Comparison of ENCODE assay signal across 13 cellular contexts in genomic region chr17:80287806-80288579, GRCh38. TPM values are rescaled to one million over a fixed set of nuclear protein-coding genes. Genes with fewer than 3 reads are reported as not detected.
A peak's percentile ranks its signal among the peaks of the same experiment; 100 is the strongest.
DNase-seq lines count a peak whose midpoint lies in the region; ATAC-seq and TF ChIP-seq lines count a peak whose summit lies in the region.
"Had no signal": no experiment of that assay in that cellular context is flagged by ENCODE, and none has a peak within 500 bp of the region (broad histone marks: within the 10 kb centered on the region; RNA-seq: fewer than 3 reads in every experiment).

No MANE protein-coding gene starts in this region.

- no peaks in the 10 kb centered on the region for H3K27me3 Mint-ChIP-seq in activated naive CD8-positive, alpha-beta T cell
- H3K27me3 Mint-ChIP-seq in activated naive CD8-positive, alpha-beta T cell treated with anti-CD3 and anti-CD28 coated beads for 36 hours: no peaks in the 10 kb centered on the region
- H3K27me3 Mint-ChIP-seq in T-helper 17 cell (no peaks in the 10 kb centered on the region), immature natural killer cell (ENCODE audit: low read depth in 3 of 3) (peaks cover 0 to 1% (median 0%) of the 10 kb centered on the region in 3 donors)

- no peaks in the 10 kb centered on the region for H3K9me3 ChIP-seq in T-helper 17 cell (ENCODE audit: control insufficient read depth, low read length, poor library complexity, severe bottlenecking)

- peaks cover 10% of the 10 kb centered on the region for H3K4me1 Mint-ChIP-seq in activated naive CD8-positive, alpha-beta T cell (ENCODE audit: low read depth)
- H3K4me1 Mint-ChIP-seq in activated naive CD8-positive, alpha-beta T cell treated with anti-CD3 and anti-CD28 coated beads for 36 hours: peaks cover 18% of the 10 kb centered on the region
- H3K4me1 Mint-ChIP-seq in T-helper 17 cell (peaks cover 5% of the 10 kb centered on the region), immature natural killer cell (peaks cover 18% of the 10 kb centered on the region in 2 donors)

- no peak for TF ChIP-seq CTCF in GM10248 (IDR thresholded peaks at IDR 0.05; ENCODE audit: control extremely low read depth, extremely low read depth, low read depth, missing control alignments)

- peak overlapping the region; percentile 72 for H3K27ac Mint-ChIP-seq in activated naive CD8-positive, alpha-beta T cell
- no peak overlapping the region for H3K27ac Mint-ChIP-seq in activated naive CD8-positive, alpha-beta T cell treated with anti-CD3 and anti-CD28 coated beads for 36 hours
- H3K27ac Mint-ChIP-seq in T-helper 17 cell (peak overlapping the region; percentile 37), immature natural killer cell (peak overlapping the region in 4 of 6 donors; percentile 20 to 74 (median 55))

- CTCF ChIA-PET in GM10248 (lab: Yijun Ruan, JAX): no interaction called here

- H3K36me3 Mint-ChIP-seq in activated naive CD8-positive, alpha-beta T cell: peaks cover 3% of the 10 kb centered on the region
- peaks cover 20% of the 10 kb centered on the region for H3K36me3 Mint-ChIP-seq in activated naive CD8-positive, alpha-beta T cell treated with anti-CD3 and anti-CD28 coated beads for 36 hours
- H3K36me3 Mint-ChIP-seq in T-helper 17 cell (ENCODE audit: low read depth) (peaks cover 2% of the 10 kb centered on the region), immature natural killer cell (peaks cover 6 to 24% (median 16%) of the 10 kb centered on the region in 3 donors)

- no peaks in the 10 kb centered on the region for H3K9me3 Mint-ChIP-seq in activated naive CD8-positive, alpha-beta T cell (ENCODE audit: low read depth)
- no peaks in the 10 kb centered on the region for H3K9me3 Mint-ChIP-seq in activated naive CD8-positive, alpha-beta T cell treated with anti-CD3 and anti-CD28 coated beads for 36 hours
- no peaks in the 10 kb centered on the region for H3K9me3 Mint-ChIP-seq in immature natural killer cell

- no peak for DNase-seq in activated naive CD8-positive, alpha-beta T cell treated with anti-CD3 and anti-CD28 coated beads for 36 hours
- DNase-seq in T-helper 17 cell (no peak), immature natural killer cell (no peak), superior temporal gyrus (ENCODE audit: extremely low spot score) (peak; percentile 14), GM10248 (ENCODE audit: extremely low spot score) (no peak)
- DNase-seq: activated CD8-positive, alpha-beta memory T cell treated with anti-CD3 and anti-CD28 coated beads, Interleukin-2, amount 50 U/mL, for 48 hours; dermis blood vessel endothelial cell; NCI-H1048; NCI-H524; stimulated activated CD4-positive, alpha-beta T cell treated with anti-CD3 and anti-CD28 coated beads, Interleukin-1b, Interleukin-23, amount 100 ng/mL, for 48 hours had no signal

- H3K4me3 Mint-ChIP-seq in activated naive CD8-positive, alpha-beta T cell: no peak overlapping the region
- no peak overlapping the region for H3K4me3 Mint-ChIP-seq in activated naive CD8-positive, alpha-beta T cell treated with anti-CD3 and anti-CD28 coated beads for 36 hours
- H3K4me3 Mint-ChIP-seq in T-helper 17 cell: no peak overlapping the region
- H3K4me3 Mint-ChIP-seq in immature natural killer cell: no peak overlapping the region

- ATAC-seq in T-helper 17 cell: no peak
- ATAC-seq in GM19395 (IDR thresholded peaks at IDR 0.05; ENCODE audit: unreplicated experiment): no peak
- ATAC-seq in GM18502 (IDR thresholded peaks at IDR 0.05; ENCODE audit: poor library complexity, unreplicated experiment): no peak

- POLR2A ChIA-PET in GM10248 (lab: Yijun Ruan, JAX): no interaction called here

RNA-seq across cellular contexts. Expression of gene RNF213, which starts 27.3 kb away (rescaled TPM):
- total RNA-seq in activated naive CD8-positive, alpha-beta T cell treated with anti-CD3 and anti-CD28 coated beads for 36 hours: 100 to 1,000 TPM; 109 TPM
- total RNA-seq in T-helper 17 cell: 100 to 1,000 TPM; 528 to 571 TPM
- polyA plus RNA-seq in immature natural killer cell: 100 to 1,000 TPM in 1 of 3 donors, 10 to 100 TPM in 2; 12.7 to 117 (median 25.9) TPM

Comparison
In these comparisons a context has a peak if more than half of its experiments do, and no peak if none do; other contexts are left out.
1. RNA of gene RNF213, which starts 27.3 kb away (total RNA-seq): 528 to 571 TPM in T-helper 17 cell; 109 TPM in activated naive CD8-positive, alpha-beta T cell treated with anti-CD3 and anti-CD28 coated beads for 36 hours; every median in the first group is over 4 times any median in the second.